Comparison of ENCODE assay signal across 12 cellular contexts in genomic region chr1:25804244-25804963, GRCh38. TPM values are rescaled to one million over a fixed set of nuclear protein-coding genes. Genes with fewer than 3 reads are reported as not detected.
A peak's percentile ranks its signal among the peaks of the same experiment; 100 is the strongest.
DNase-seq lines count a peak whose midpoint lies in the region; ATAC-seq, FAIRE-seq and TF ChIP-seq lines count a peak whose summit lies in the region.
"Had no signal": no experiment of that assay in that cellular context is flagged by ENCODE, and none has a peak within 500 bp of the region (broad histone marks: within the 10 kb centered on the region; RNA-seq: fewer than 3 reads in every experiment).

No MANE protein-coding gene starts in this region.

- DNase-seq in CD1c-positive myeloid dendritic cell (ENCODE audit: extremely low spot score) (peak; percentile 67), ascending aorta (ENCODE audit: low spot score in 2 of 2) (no peak), small intestine (no peak), frontal cortex (ENCODE audit: low spot score in 2 of 2) (no peak), NCI-H524 treated with DMSO at 0.1 percent for 48 hours (lab: John Stamatoyannopoulos, UW) (no peak)
- DNase-seq: activated T-cell treated with anti-CD3 and anti-CD28 coated beads, Interleukin-2, amount 50 U/mL, for 4 hours; DMS153; NCI-H524 had no signal

- no peaks in the 10 kb centered on the region for H3K9me3 ChIP-seq in ascending aorta
- H3K9me3 ChIP-seq in muscle layer of duodenum (ENCODE audit: control insufficient read depth in 1 of 2, low read length in 2 of 2) = no peaks in the 10 kb centered on the region
- H3K9me3 ChIP-seq in small intestine (ENCODE audit: control insufficient read depth, low read depth) = no peaks in the 10 kb centered on the region

- H3K4me1 ChIP-seq in ascending aorta (peaks cover 15 to 41% of the 10 kb centered on the region in 2 donors), muscle layer of duodenum (ENCODE audit: control insufficient read depth in 1 of 2, insufficient read depth in 2 of 2, low read length in 2 of 2) (peaks cover 0 to 47% of the 10 kb centered on the region in 2 donors), small intestine (ENCODE audit: control insufficient read depth in 2 of 2, insufficient read depth in 1 of 2, low read depth in 1 of 2, low read length in 1 of 2) (peaks cover 2 to 5% of the 10 kb centered on the region in 2 donors)

- intact Hi-C loops in ascending aorta (cut with DNase I) = no loop called here

- peaks cover 17 to 25% of the 10 kb centered on the region in 2 donors for H3K36me3 ChIP-seq in ascending aorta
- peaks cover 5 to 33% of the 10 kb centered on the region in 2 donors for H3K36me3 ChIP-seq in muscle layer of duodenum (ENCODE audit: control insufficient read depth in 1 of 2, insufficient read depth in 2 of 2, low read length in 2 of 2)
- peaks cover 0 to 2% of the 10 kb centered on the region in 2 donors for H3K36me3 ChIP-seq in small intestine (ENCODE audit: control insufficient read depth in 2 of 2, insufficient read depth in 2 of 2, low read length in 2 of 2)

- FAIRE-seq in small intestine (lab: Jason Lieb, UNC) (no peak), frontal cortex (lab: Jason Lieb, UNC) (no peak)

- H3K27ac ChIP-seq in ascending aorta = peak overlapping the region; percentile 73 to 92
- H3K27ac ChIP-seq in muscle layer of duodenum (ENCODE audit: low read length) = peak overlapping the region; percentile 4
- H3K27ac ChIP-seq in small intestine (ENCODE audit: low read depth in 1 of 2, low read length in 1 of 2) = peak overlapping the region in 1 of 2 donors; percentile 3

- no peak for TF ChIP-seq CTCF in ascending aorta (IDR thresholded peaks at IDR 0.05)

- 72 to 78% (median 77%) methylated on average over 10 of the region's 10 CpGs for WGBS in small intestine, 3 donors

- no peak overlapping the region for H3K4me3 ChIP-seq in ascending aorta
- H3K4me3 ChIP-seq in muscle layer of duodenum (ENCODE audit: low read depth in 1 of 2, low read length in 2 of 2) = no peak overlapping the region
- H3K4me3 ChIP-seq in small intestine (ENCODE audit: low read depth in 1 of 2, low read length in 2 of 2) = no peak overlapping the region

- H3K27me3 ChIP-seq in ascending aorta (no peaks in the 10 kb centered on the region), muscle layer of duodenum (ENCODE audit: low read depth, low read length) (no peaks in the 10 kb centered on the region), small intestine (ENCODE audit: control insufficient read depth in 2 of 2, insufficient read depth in 2 of 2, low read length in 2 of 2) (no peaks in the 10 kb centered on the region)

- peak; percentile 56 for ATAC-seq in GM19455 (IDR thresholded peaks at IDR 0.05; ENCODE audit: unreplicated experiment)
- ATAC-seq in HG03342 (IDR thresholded peaks at IDR 0.05; ENCODE audit: unreplicated experiment) = no peak

RNA-seq across cellular contexts. Expression of gene SELENON, which starts 4.4 kb away (rescaled TPM):
- 208 TPM for total RNA-seq in ascending aorta
- 10 to 100 TPM in 1 of 3 donors, 1 to 10 TPM in 2; 4.7 to 39.2 (median 5.1) TPM for polyA plus RNA-seq in small intestine
- total RNA-seq in frontal cortex = 6.1 TPM

RNA-seq across cellular contexts. Expression of gene MTFR1L, which starts 15.3 kb away (rescaled TPM):
- total RNA-seq in ascending aorta = 20.9 TPM
- 100 to 1,000 TPM in 1 of 3 donors, 10 to 100 TPM in 2; 37.7 to 181 (median 96.2) TPM for polyA plus RNA-seq in small intestine
- 33.0 TPM for total RNA-seq in frontal cortex

RNA-seq across cellular contexts. Expression of gene AUNIP, which starts 54.9 kb away (rescaled TPM):
- total RNA-seq in ascending aorta (not detected), frontal cortex (0.82 TPM)
- polyA plus RNA-seq in small intestine = 1 to 10 TPM in 1 of 3 donors, under 1 TPM in 1, not detected in 1; 0.67 to 3.2 TPM
- polyA plus RNA-seq: IgD-negative memory B cell had no signal

Comparison
In these comparisons a context has a peak if more than half of its experiments do, and no peak if none do; other contexts are left out.
1. RNA of gene SELENON, which starts 4.4 kb away (total RNA-seq): 208 TPM in ascending aorta (single experiment); 6.1 TPM in frontal cortex (single experiment); every median in the first group is over 10 times any median in the second.